ENCODE assay signal across 9 cellular contexts in the genomic region with DNA sequence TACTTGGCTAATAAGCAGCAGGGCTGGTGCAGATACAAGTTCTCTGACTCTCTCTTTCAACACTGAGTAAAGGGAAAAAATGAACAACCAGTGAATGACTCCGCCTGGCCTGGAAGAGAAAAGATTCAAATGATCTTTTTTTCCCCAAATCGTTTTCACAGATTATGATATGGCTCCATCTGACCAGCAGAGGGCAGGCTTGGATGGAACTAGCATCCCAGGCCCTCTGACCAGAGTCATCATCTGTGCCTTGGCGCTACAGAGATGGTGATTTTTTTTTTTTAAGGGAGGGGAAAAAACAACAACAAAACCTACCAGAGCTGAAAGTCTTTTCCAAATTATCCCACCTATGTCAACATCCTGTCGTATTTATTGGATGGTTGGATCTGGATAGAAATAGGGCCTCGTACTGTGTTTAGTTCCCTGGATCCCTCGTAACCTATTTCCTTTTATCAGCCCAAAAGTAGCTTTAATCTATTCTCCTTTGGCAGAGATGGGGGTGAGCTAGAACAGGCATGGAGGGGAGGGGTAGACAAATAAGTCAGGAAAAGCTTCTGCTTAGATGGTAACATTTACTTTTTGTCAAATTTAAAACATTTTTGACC.
DNase-seq lines count a peak whose midpoint lies in the region; ATAC-seq and TF ChIP-seq lines count a peak whose summit lies in the region.
"Had no signal": no experiment of that assay in that cellular context is flagged by ENCODE, and none has a peak within 500 bp of the region (broad histone marks: within the 10 kb centered on the region; RNA-seq: fewer than 3 reads in every experiment).

No MANE protein-coding gene starts in this region.

- H3K9me3 ChIP-seq in Peyer's patch (no peaks in the 10 kb centered on the region), heart right ventricle (no peaks in the 10 kb centered on the region)

- WGBS in heart right ventricle, 2 donors, result 27% methylated on average over 6 of the region's 6 CpGs

- no peak overlapping the region for H3K27ac ChIP-seq in Peyer's patch
- H3K27ac ChIP-seq in heart right ventricle, result peak overlapping the region in 1 of 10 donors; percentile 6

- H3K36me3 ChIP-seq in Peyer's patch (no peaks in the 10 kb centered on the region), heart right ventricle (no peaks in the 10 kb centered on the region)

- intact Hi-C loops in heart right ventricle (cut with DNase I), result loop anchor here (1.0 to 10.0 kb wide), 11 partner anchors 47 to 555 kb away; no protein-coding TSS in a partner anchor

- H3K9me3 Mint-ChIP-seq in activated naive CD4-positive, alpha-beta T cell treated with anti-CD3 and anti-CD28 coated beads, Interleukin-2, amount 50 U/mL, for 72 hours, result no peaks in the 10 kb centered on the region
- H3K9me3 Mint-ChIP-seq: activated naive CD4-positive, alpha-beta T cell treated with anti-CD3 and anti-CD28 coated beads, Interleukin-2, amount 50 U/mL, for 24 hours had no signal

- no peak overlapping the region for H3K27ac Mint-ChIP-seq in activated naive CD4-positive, alpha-beta T cell treated with anti-CD3 and anti-CD28 coated beads, Interleukin-2, amount 50 U/mL, for 72 hours
- H3K27ac Mint-ChIP-seq: activated naive CD4-positive, alpha-beta T cell treated with anti-CD3 and anti-CD28 coated beads, Interleukin-2, amount 50 U/mL, for 24 hours had no signal

- peak in 5 of 6 experiments; percentile 33 to 69 (median 65) for TF ChIP-seq CTCF in Peyer's patch (IDR thresholded peaks at IDR 0.05)
- peak; percentile 64 to 92 (median 81) for TF ChIP-seq CTCF in heart right ventricle (IDR thresholded peaks at IDR 0.05)

- no peaks in the 10 kb centered on the region for H3K27me3 ChIP-seq in Peyer's patch
- no peaks in the 10 kb centered on the region for H3K27me3 ChIP-seq in heart right ventricle

- no peaks in the 10 kb centered on the region for H3K36me3 Mint-ChIP-seq in activated naive CD4-positive, alpha-beta T cell treated with anti-CD3 and anti-CD28 coated beads, Interleukin-2, amount 50 U/mL, for 72 hours
- H3K36me3 Mint-ChIP-seq: activated naive CD4-positive, alpha-beta T cell treated with anti-CD3 and anti-CD28 coated beads, Interleukin-2, amount 50 U/mL, for 24 hours had no signal

- H3K4me3 ChIP-seq in Peyer's patch (no peak overlapping the region), heart right ventricle (no peak overlapping the region)

- H3K4me1 ChIP-seq in Peyer's patch (no peaks in the 10 kb centered on the region), heart right ventricle (peaks cover 0 to 23% (median 8%) of the 10 kb centered on the region in 9 donors)

- DNase-seq in CMK (ENCODE audit: low read depth) (peak; percentile 11), Peyer's patch (peak in 2 of 3 donors; percentile 29 to 76), heart right ventricle (peak; percentile 40 to 77), renal cortical epithelial cell (ENCODE audit: low read depth) (peak; percentile 42)
- DNase-seq in activated naive CD4-positive, alpha-beta T cell treated with anti-CD3 and anti-CD28 coated beads, Interleukin-2, amount 50 U/mL, for 72 hours (ENCODE audit: low spot score in 2 of 2), result peak in 1 of 2 donors; percentile 40
- DNase-seq in effector CD8-positive, alpha-beta T cell (lab: John Stamatoyannopoulos, UW), result no peak

- ATAC-seq in GM19372 (IDR thresholded peaks at IDR 0.05; ENCODE audit: low read depth, unreplicated experiment) (peak; percentile 72), HG03565 (IDR thresholded peaks at IDR 0.05; ENCODE audit: unreplicated experiment) (peak; percentile 79), heart right ventricle (peak; percentile 74 to 94 (median 86))
- ATAC-seq in activated naive CD4-positive, alpha-beta T cell treated with anti-CD3 and anti-CD28 coated beads, Interleukin-2, amount 50 U/mL, for 72 hours, result peak; percentile 60 to 69

- TF ChIP-seq POLR2A in Peyer's patch (IDR thresholded peaks at IDR 0.05), result no peak
